8 cellular contexts compared by ENCODE assay signal in the genomic region with DNA sequence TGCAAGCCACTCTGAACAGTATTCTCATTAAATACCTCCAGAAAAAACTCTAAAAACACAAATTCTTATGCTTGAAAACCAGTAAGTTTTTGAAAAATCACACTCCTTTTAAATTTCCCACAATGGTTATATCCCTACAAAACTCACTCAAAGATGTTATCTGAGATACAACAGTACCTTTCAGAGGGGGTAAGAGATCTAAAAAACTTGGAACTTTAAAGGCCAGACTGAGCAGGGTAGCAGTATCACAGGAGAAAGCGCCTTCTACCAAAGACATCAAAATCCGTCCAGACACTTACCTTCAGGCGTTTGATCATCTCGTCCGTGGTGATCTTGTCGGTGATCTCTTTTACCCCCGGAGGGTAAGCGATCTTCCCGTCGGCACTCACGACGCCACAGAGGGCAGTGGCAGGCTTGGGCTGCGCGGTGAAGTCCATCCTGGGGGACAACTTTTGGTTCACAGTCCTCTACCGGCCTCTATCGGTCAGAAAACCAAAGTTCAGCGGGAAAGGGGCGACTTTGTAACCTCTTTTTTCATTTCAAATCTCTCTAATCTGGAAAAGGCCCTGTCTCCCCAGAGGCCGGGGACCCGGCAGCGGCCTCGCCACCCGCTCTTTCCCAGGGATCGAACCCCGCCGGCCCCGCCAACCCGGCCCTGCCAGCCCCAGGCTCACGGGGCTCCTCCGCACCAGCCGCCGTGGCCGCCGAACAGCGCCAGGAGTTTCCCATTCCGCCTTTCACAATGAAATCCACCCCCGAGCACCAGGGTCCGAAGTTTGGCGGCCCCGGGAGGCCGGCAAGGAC. TPM values are rescaled to one million over a fixed set of nuclear protein-coding genes. Genes with fewer than 3 reads are reported as not detected.
DNase-seq lines count a peak whose midpoint lies in the region; ATAC-seq, FAIRE-seq and TF ChIP-seq lines count a peak whose summit lies in the region.

No MANE protein-coding gene starts in this region.

- FAIRE-seq in bronchial epithelial cell (lab: Jason Lieb, UNC): no peak

- H3K4me1 ChIP-seq in skeletal muscle tissue (ENCODE audit: control insufficient read depth in 3 of 3, insufficient read depth in 3 of 3, low read length in 3 of 3): peaks cover 3 to 11% (median 8%) of the 10 kb centered on the region in 3 donors

- peak overlapping the region; percentile 91 for H3K4me3 ChIP-seq in WI38 (ENCODE audit: low read depth, low read length)
- peak overlapping the region; percentile 81 for H3K4me3 ChIP-seq in bronchial epithelial cell (ENCODE audit: low read depth, low read length)
- peak overlapping the region; percentile 61 to 85 (median 83) for H3K4me3 ChIP-seq in skeletal muscle tissue (ENCODE audit: low read length in 3 of 3)

- H3K27ac ChIP-seq in skeletal muscle tissue (ENCODE audit: low read depth, low read length): peak overlapping the region; percentile 89

- no peaks in the 10 kb centered on the region for H3K27me3 ChIP-seq in bronchial epithelial cell (ENCODE audit: control insufficient read depth, insufficient read depth, low read length)
- no peaks in the 10 kb centered on the region for H3K27me3 ChIP-seq in skeletal muscle tissue (ENCODE audit: control insufficient read depth in 3 of 3, insufficient read depth in 3 of 3, low read length in 3 of 3)

- H3K9me3 ChIP-seq in skeletal muscle tissue (ENCODE audit: control insufficient read depth in 3 of 3, low read length in 3 of 3): no peaks in the 10 kb centered on the region

- H3K36me3 ChIP-seq in bronchial epithelial cell (ENCODE audit: control insufficient read depth, insufficient read depth, low read length) (peaks cover 6% of the 10 kb centered on the region), skeletal muscle tissue (ENCODE audit: control insufficient read depth in 3 of 3, insufficient read depth in 3 of 3, low read length in 3 of 3) (peaks cover 5 to 6% (median 5%) of the 10 kb centered on the region in 3 donors)

- peak overlapping the region; percentile 81 to 94 (median 90) for H3K9ac ChIP-seq in skeletal muscle tissue (ENCODE audit: low read depth in 1 of 3, low read length in 3 of 3)

- peak; percentile 46 for ATAC-seq in HG03066 (IDR thresholded peaks at IDR 0.05; ENCODE audit: low read depth, unreplicated experiment)

- peak; percentile 79 for DNase-seq in GM13976 (ENCODE audit: low spot score)
- DNase-seq in NCI-H2171 (lab: John Stamatoyannopoulos, UW): peak; percentile 58
- DNase-seq in bronchial epithelial cell (ENCODE audit: low read depth): peak; percentile 69
- peak; percentile 76 for DNase-seq in iPS-NIHi11 (ENCODE audit: low spot score)
- no peak for DNase-seq in OCI-M2 (lab: John Stamatoyannopoulos, UW; ENCODE audit: unreplicated experiment)

- in situ Hi-C loops in GM13976 (cut with MboI; ENCODE audit: low sequenced_read_pairs, unreplicated experiment): loop anchor here (10.0 kb wide), 2 partner anchors 282 to 502 kb away; partner anchors contain the start of gene UBE2K

- TF ChIP-seq CTCF in GM13976 (IDR thresholded peaks at IDR 0.05; ENCODE audit: borderline replicate concordance, control extremely low read depth, extremely low read depth, insufficient read depth, missing control alignments): peak; percentile 69
- peak; percentile 90 for TF ChIP-seq CTCF in WI38 (IDR thresholded peaks at IDR 0.05; ENCODE audit: low read depth, low read length)
- peak; percentile 91 for TF ChIP-seq CTCF in bronchial epithelial cell (IDR thresholded peaks at IDR 0.05; ENCODE audit: insufficient read depth, low read length, severe bottlenecking)

RNA-seq across cellular contexts. Expression of gene PDS5A, which starts 1.4 kb away (rescaled TPM):
- total RNA-seq in bronchial epithelial cell: 50.7 and 51.9 TPM in 2 replicates
- total RNA-seq in skeletal muscle tissue: 56.4 TPM
